23 cellular contexts compared by ENCODE assay signal in genomic region chr12:130114952-130115351, GRCh38. TPM values are rescaled to one million over a fixed set of nuclear protein-coding genes. Genes with fewer than 3 reads are reported as not detected.
"Had no signal": no experiment of that assay in that cellular context is flagged by ENCODE, and none has a peak within 500 bp of the region (broad histone marks: within the 10 kb centered on the region; RNA-seq: fewer than 3 reads in every experiment).

No MANE protein-coding gene starts in this region.

- ATAC-seq: esophagus mucosa; heart right ventricle; lower lobe of right lung; stimulated activated naive CD8-positive, alpha-beta T cell treated with anti-CD3 and anti-CD28 coated beads, Interleukin-15, Interleukin-2, amounts not matched to agents 100 U/mL and 50 U/mL, for 24 hours had no signal

- H3K27ac ChIP-seq: dorsolateral prefrontal cortex, heart right ventricle, left ventricle myocardium inferior, lower lobe of right lung, neutrophil, right atrium auricular region, sigmoid colon, suprapubic skin, tibial artery, upper lobe of left lung, vagina had no signal

- H3K27ac Mint-ChIP-seq: naive B cell, nephron had no signal

- DNase-seq: cortex of kidney; dorsolateral prefrontal cortex; effector CD8-positive, alpha-beta T cell; heart right ventricle; hypothalamus; left ventricle myocardium inferior; lower lobe of right lung; mesenchymal stem cell; midbrain; naive B cell; sigmoid colon; stimulated activated CD4-positive, alpha-beta T cell treated with anti-CD3 and anti-CD28 coated beads, Interleukin-2, amount 100 ng/mL, for 48 hours; stimulated activated naive CD8-positive, alpha-beta T cell treated with anti-CD3 and anti-CD28 coated beads, Interleukin-15, Interleukin-2, amounts not matched to agents 100 U/mL and 50 U/mL, for 24 hours; tibial artery; upper lobe of left lung had no signal

- H3K36me3 Mint-ChIP-seq: naive B cell had no signal

- H3K9me3 ChIP-seq: heart right ventricle, left ventricle myocardium inferior, lower lobe of right lung, neutrophil, right atrium auricular region, sigmoid colon, suprapubic skin, tibial artery, upper lobe of left lung, vagina had no signal

- H3K4me3 ChIP-seq: dorsolateral prefrontal cortex, heart right ventricle, left ventricle myocardium inferior, lower lobe of right lung, right atrium auricular region, sigmoid colon, smooth muscle cell, suprapubic skin, tibial artery, upper lobe of left lung, vagina had no signal

- H3K4me1 ChIP-seq: heart right ventricle, left ventricle myocardium inferior, lower lobe of right lung, right atrium auricular region, sigmoid colon, tibial artery, upper lobe of left lung, vagina had no signal

- H3K4me2 ChIP-seq: smooth muscle cell had no signal

- H3K27me3 ChIP-seq: neutrophil, right atrium auricular region, upper lobe of left lung, vagina had no signal

- H3K4me3 Mint-ChIP-seq: naive B cell, nephron had no signal

- H3K4me1 Mint-ChIP-seq: naive B cell had no signal

- H3K36me3 ChIP-seq: heart right ventricle, left ventricle myocardium inferior, lower lobe of right lung, neutrophil, right atrium auricular region, sigmoid colon, suprapubic skin, tibial artery, upper lobe of left lung, vagina had no signal

RNA-seq across cellular contexts. Expression of gene FZD10, which starts 47.3 kb away (rescaled TPM):
- total RNA-seq: osteoblast had no signal
